ENCODE assay signal across 9 cellular contexts in the genomic region with DNA sequence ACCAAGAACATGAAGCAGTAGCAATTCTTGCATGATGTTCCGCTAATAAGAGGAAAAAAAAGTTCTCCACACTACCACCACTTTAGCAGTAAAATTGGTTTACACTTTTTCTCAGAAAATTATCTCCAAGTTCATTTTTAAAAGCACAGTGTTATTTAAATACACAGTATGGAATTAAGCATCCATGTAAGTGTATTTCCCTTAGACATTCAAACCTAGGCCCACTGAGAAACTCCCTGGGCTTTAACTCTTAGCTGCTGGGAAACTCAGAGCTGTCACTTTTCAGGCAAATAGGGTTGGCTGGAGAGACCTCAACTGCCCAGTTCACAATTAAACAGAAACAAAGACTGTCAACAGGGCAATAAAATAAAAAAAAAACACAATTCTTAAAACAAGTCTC. TPM values are rescaled to one million over a fixed set of nuclear protein-coding genes. Genes with fewer than 3 reads are reported as not detected.
A peak's percentile ranks its signal among the peaks of the same experiment; 100 is the strongest.
DNase-seq lines count a peak whose midpoint lies in the region; TF ChIP-seq lines count a peak whose summit lies in the region.
"Had no signal": no experiment of that assay in that cellular context is flagged by ENCODE, and none has a peak within 500 bp of the region (broad histone marks: within the 10 kb centered on the region; RNA-seq: fewer than 3 reads in every experiment).

No MANE protein-coding gene starts in this region.

- peak overlapping the region; percentile 89 to 97 (median 94); a peak in 15 of 22 replicates for H3K9ac ChIP-seq in BLaER1 treated with 17β-estradiol and CSF1 and Interleukin-3, amounts not matched to agents 10 nM and 100 nM
- no peak overlapping the region for H3K9ac ChIP-seq in endocrine pancreas (ENCODE audit: control insufficient read depth, insufficient read depth, low read length)

- H3K36me3 ChIP-seq in BLaER1 treated with 17β-estradiol and CSF1 and Interleukin-3, amounts not matched to agents 10 nM and 100 nM, result peaks cover 0 to 5% (median 0%) of the 10 kb centered on the region in 11 experiments; a peak in 1 of 22 replicates
- H3K36me3 ChIP-seq in endocrine pancreas (ENCODE audit: control insufficient read depth, insufficient read depth, low read length) (no peaks in the 10 kb centered on the region), osteoblast (ENCODE audit: insufficient read depth, low read length) (no peaks in the 10 kb centered on the region)

- no peaks in the 10 kb centered on the region for H3K9me3 ChIP-seq in BLaER1 treated with 17β-estradiol and CSF1 and Interleukin-3, amounts not matched to agents 10 nM and 100 nM (replicated peaks in 1 of 11)
- H3K9me3 ChIP-seq in endocrine pancreas (ENCODE audit: control insufficient read depth, low read length) (no peaks in the 10 kb centered on the region), osteoblast (ENCODE audit: low read depth, low read length) (no peaks in the 10 kb centered on the region)

- H3K4me3 ChIP-seq in BLaER1 treated with 17β-estradiol and CSF1 and Interleukin-3, amounts not matched to agents 10 nM and 100 nM, result peak overlapping the region in 7 of 10 experiments; percentile 84 to 93 (median 87); a peak in 12 of 20 replicates
- peak overlapping the region; percentile 95 for H3K4me3 ChIP-seq in endocrine pancreas (ENCODE audit: control insufficient read depth, insufficient read depth, low read length)
- H3K4me3 ChIP-seq in osteoblast (ENCODE audit: insufficient read depth, low read length), result peak overlapping the region; percentile 88

- DNase-seq in MV-4-11 (lab: John Stamatoyannopoulos, UW) (peak; percentile 61), osteoblast (ENCODE audit: insufficient read length, low spot score, missing footprints) (peak; percentile 82), HT-29 (ENCODE audit: low spot score) (no peak), T1000 (lab: John Stamatoyannopoulos, UW) (no peak), SIG-M5 treated with dmso at 0.1 percent for 504 hours (lab: John Stamatoyannopoulos, UW; ENCODE audit: unreplicated experiment) (no peak), NCI-H345 (lab: John Stamatoyannopoulos, UW) (no peak)
- DNase-seq: amniotic stem cell had no signal

- peak overlapping the region in 5 of 11 experiments; percentile 92 to 98 (median 96); a peak in 9 of 22 replicates for H3K27ac ChIP-seq in BLaER1 treated with 17β-estradiol and CSF1 and Interleukin-3, amounts not matched to agents 10 nM and 100 nM
- H3K27ac ChIP-seq in osteoblast (ENCODE audit: low read depth, low read length), result peak overlapping the region; percentile 56

- H3K79me2 ChIP-seq in osteoblast (ENCODE audit: insufficient read depth, low read length), result peaks cover 69% of the 10 kb centered on the region

- no peak for TF ChIP-seq CTCF in osteoblast (IDR thresholded peaks at IDR 0.05; ENCODE audit: extremely low read depth, low read depth, low read length)

- H3K4me2 ChIP-seq in BLaER1 treated with 17β-estradiol and CSF1 and Interleukin-3, amounts not matched to agents 10 nM and 100 nM, result peak overlapping the region; percentile 76 to 95 (median 89)
- peak overlapping the region; percentile 81 for H3K4me2 ChIP-seq in osteoblast (ENCODE audit: insufficient read depth, low read length)

- peaks cover 9 to 62% (median 32%) of the 10 kb centered on the region in 11 experiments; a peak in 18 of 22 replicates for H4K20me1 ChIP-seq in BLaER1 treated with 17β-estradiol and CSF1 and Interleukin-3, amounts not matched to agents 10 nM and 100 nM
- H4K20me1 ChIP-seq in osteoblast (ENCODE audit: insufficient read depth, low read length), result peaks cover 10% of the 10 kb centered on the region

- H3K27me3 ChIP-seq in BLaER1 treated with 17β-estradiol and CSF1 and Interleukin-3, amounts not matched to agents 10 nM and 100 nM, result peaks cover 3 to 50% (median 45%) of the 10 kb centered on the region in 11 experiments; a peak in 21 of 22 replicates
- H3K27me3 ChIP-seq in endocrine pancreas (ENCODE audit: control insufficient read depth, insufficient read depth, low read length), result no peaks in the 10 kb centered on the region
- no peaks in the 10 kb centered on the region for H3K27me3 ChIP-seq in osteoblast (ENCODE audit: insufficient read depth, low read length)

- peaks cover 25 to 63% (median 46%) of the 10 kb centered on the region in 10 experiments for H3K4me1 ChIP-seq in BLaER1 treated with 17β-estradiol and CSF1 and Interleukin-3, amounts not matched to agents 10 nM and 100 nM
- H3K4me1 ChIP-seq in endocrine pancreas (ENCODE audit: control insufficient read depth, insufficient read depth, low read length) (peaks cover 41% of the 10 kb centered on the region), osteoblast (ENCODE audit: insufficient read depth, low read length) (peaks cover 34% of the 10 kb centered on the region)

- H2AFZ ChIP-seq in osteoblast (ENCODE audit: low read length), result no peak overlapping the region

RNA-seq across cellular contexts. Expression of gene GNAQ, which starts 2.7 kb away (rescaled TPM):
- 63.9 and 64.8 TPM in 2 replicates for total RNA-seq in osteoblast
- 6.7 and 7.7 TPM in 2 replicates for total RNA-seq in HT-29 (2014; rRNA removed; shearing (Covaris generic))

Comparison
In these comparisons a context has a peak if more than half of its experiments do, and no peak if none do; other contexts are left out.
1. DNase-seq: peak in MV-4-11 (single experiment) and osteoblast (single experiment); none in HT-29 (single experiment), T1000 (single experiment), SIG-M5 treated with dmso at 0.1 percent for 504 hours (single experiment) and NCI-H345 (single experiment).
2. Peak in every context shown above with its lines, with median percentiles within 50 percentile points of each other: H3K4me3 ChIP-seq.